ENCODE assay signal across 9 cellular contexts in genomic region chr6:27867941-27868705, GRCh38. TPM values are rescaled to one million over a fixed set of nuclear protein-coding genes. Genes with fewer than 3 reads are reported as not detected.
DNase-seq lines count a peak whose midpoint lies in the region; ATAC-seq and TF ChIP-seq lines count a peak whose summit lies in the region.
"Had no signal": no experiment of that assay in that cellular context is flagged by ENCODE, and none has a peak within 500 bp of the region (broad histone marks: within the 10 kb centered on the region; RNA-seq: fewer than 3 reads in every experiment).

No MANE protein-coding gene starts in this region.

- POLR2A ChIA-PET in PC-9 (lab: Charles Lee; ENCODE audit: unreplicated experiment) = interaction anchor here (0.5 to 2.0 kb wide), 16 partner anchors 15 to 1300 kb away, joined by 3 to 26 read pairs (median 8); a partner anchor contains a TSS

- H4K20me1 ChIP-seq in PC-9 (ENCODE audit: insufficient read depth) = no peaks in the 10 kb centered on the region

- no peaks in the 10 kb centered on the region for H3K79me2 ChIP-seq in PC-9 (ENCODE audit: low read depth)

- peak overlapping the region; percentile 16 for H3K4me3 Mint-ChIP-seq in activated naive CD4-positive, alpha-beta T cell treated with anti-CD3 and anti-CD28 coated beads, Interleukin-2, amount 50 U/mL, for 24 hours
- H3K4me3 Mint-ChIP-seq in endothelial cell (ENCODE audit: unreplicated experiment) = peak overlapping the region; percentile 9
- peak overlapping the region; percentile 93 to 95 for H3K4me3 Mint-ChIP-seq in stimulated activated naive CD8-positive, alpha-beta T cell treated with anti-CD3 and anti-CD28 coated beads, Interleukin-15, amount 100 ng/mL, for 72 hours

- no peaks in the 10 kb centered on the region for H3K9me3 ChIP-seq in PC-9 (ENCODE audit: insufficient read depth, low read depth)

- H2AFZ ChIP-seq in PC-9 = peak overlapping the region; percentile 76

- H3K27me3 Mint-ChIP-seq in activated naive CD4-positive, alpha-beta T cell treated with anti-CD3 and anti-CD28 coated beads, Interleukin-2, amount 50 U/mL, for 24 hours = no peaks in the 10 kb centered on the region
- H3K27me3 Mint-ChIP-seq in endothelial cell (ENCODE audit: unreplicated experiment) = peaks cover 25% of the 10 kb centered on the region
- H3K27me3 Mint-ChIP-seq in stimulated activated naive CD8-positive, alpha-beta T cell treated with anti-CD3 and anti-CD28 coated beads, Interleukin-15, amount 100 ng/mL, for 72 hours = no peaks in the 10 kb centered on the region

- H3K27ac ChIP-seq in PC-9 = peak overlapping the region; percentile 49; the same call in 1 of the 2 replicates

- H3K36me3 Mint-ChIP-seq in activated naive CD4-positive, alpha-beta T cell treated with anti-CD3 and anti-CD28 coated beads, Interleukin-2, amount 50 U/mL, for 24 hours = no peaks in the 10 kb centered on the region
- peaks cover 9% of the 10 kb centered on the region for H3K36me3 Mint-ChIP-seq in endothelial cell (ENCODE audit: low read depth, unreplicated experiment)

- H3K4me1 Mint-ChIP-seq in activated naive CD4-positive, alpha-beta T cell treated with anti-CD3 and anti-CD28 coated beads, Interleukin-2, amount 50 U/mL, for 24 hours = peaks cover 54% of the 10 kb centered on the region
- peaks cover 35% of the 10 kb centered on the region for H3K4me1 Mint-ChIP-seq in endothelial cell (ENCODE audit: unreplicated experiment)
- peaks cover 81% of the 10 kb centered on the region for H3K4me1 Mint-ChIP-seq in stimulated activated naive CD8-positive, alpha-beta T cell treated with anti-CD3 and anti-CD28 coated beads, Interleukin-15, amount 100 ng/mL, for 72 hours

- no peak for ATAC-seq in stimulated activated naive CD8-positive, alpha-beta T cell treated with anti-CD3 and anti-CD28 coated beads, Interleukin-15, amount 100 ng/mL, for 72 hours
- ATAC-seq in GM19463 (IDR thresholded peaks at IDR 0.05; ENCODE audit: unreplicated experiment) = no peak
- ATAC-seq in GM21576 (IDR thresholded peaks at IDR 0.05; ENCODE audit: unreplicated experiment) = no peak

- H3K27ac Mint-ChIP-seq in activated naive CD4-positive, alpha-beta T cell treated with anti-CD3 and anti-CD28 coated beads, Interleukin-2, amount 50 U/mL, for 24 hours = no peak overlapping the region
- peak overlapping the region; percentile 34 for H3K27ac Mint-ChIP-seq in endothelial cell (ENCODE audit: unreplicated experiment)
- H3K27ac Mint-ChIP-seq in stimulated activated naive CD8-positive, alpha-beta T cell treated with anti-CD3 and anti-CD28 coated beads, Interleukin-15, amount 100 ng/mL, for 72 hours = peak overlapping the region; percentile 99 to 100

- BruUV-seq in PC-9 (replicated peaks; lab: Mats Ljungman, UMichigan) = no TSS peak

- H3K4me1 ChIP-seq in PC-9 (replicated peaks; ENCODE audit: insufficient read depth) = no peaks in the 10 kb centered on the region

- peak overlapping the region; percentile 69 for H3K4me2 ChIP-seq in PC-9

- H3K27me3 ChIP-seq in PC-9 (ENCODE audit: insufficient read depth, low read depth) = no peaks in the 10 kb centered on the region

- DNase-seq in activated naive CD4-positive, alpha-beta T cell treated with Interleukin-2 at 50 U/mL for 16 hours = no peak
- DNase-seq in PC-9 = no peak
- no peak for DNase-seq in endothelial cell (ENCODE audit: low spot score)
- no peak for DNase-seq in stimulated activated naive CD8-positive, alpha-beta T cell treated with anti-CD3 and anti-CD28 coated beads, Interleukin-15, amount 100 ng/mL, for 72 hours
- no peak for DNase-seq in mesenteric fat pad (ENCODE audit: low spot score)

- peak overlapping the region; percentile 55; the same call in 1 of the 2 replicates for H3K4me3 ChIP-seq in PC-9

- H3K36me3 ChIP-seq in PC-9 (ENCODE audit: low read depth) = no peaks in the 10 kb centered on the region

- peaks cover 17% of the 10 kb centered on the region for H3F3A ChIP-seq in PC-9 (ENCODE audit: insufficient read depth, low read depth)

- H3K9me2 ChIP-seq in PC-9 (ENCODE audit: insufficient read depth) = no peaks in the 10 kb centered on the region

- TF ChIP-seq CTCF in PC-9 (conservative IDR thresholded peaks at IDR 0.05) (no peak), endothelial cell (IDR thresholded peaks at IDR 0.05; ENCODE audit: unreplicated experiment) (no peak)

- CTCF ChIA-PET in PC-9 (lab: Charles Lee) = no interaction called here

- H3K9me3 Mint-ChIP-seq in activated naive CD4-positive, alpha-beta T cell treated with anti-CD3 and anti-CD28 coated beads, Interleukin-2, amount 50 U/mL, for 24 hours = no peaks in the 10 kb centered on the region
- H3K9me3 Mint-ChIP-seq in endothelial cell (ENCODE audit: unreplicated experiment) = no peaks in the 10 kb centered on the region
- no peaks in the 10 kb centered on the region for H3K9me3 Mint-ChIP-seq in stimulated activated naive CD8-positive, alpha-beta T cell treated with anti-CD3 and anti-CD28 coated beads, Interleukin-15, amount 100 ng/mL, for 72 hours

- intact Hi-C loops in PC-9 (cut with micrococcal nuclease; ENCODE audit: unreplicated experiment) = no loop called here

RNA-seq across cellular contexts. Expression of gene OR2B2, which starts 44.1 kb away (rescaled TPM):
- total RNA-seq in PC-9 (2021) = not detected in 2 replicates
- not detected for total RNA-seq in endothelial cell (ENCODE audit: unreplicated experiment)
- total RNA-seq in mesenteric fat pad = not detected
- total RNA-seq: kidney epithelial cell had no signal

Comparison
In these comparisons a context has a peak if more than half of its experiments do, and no peak if none do; other contexts are left out.
1. H3K4me3 Mint-ChIP-seq: peak in every context shown above with its lines; median percentile 94 in stimulated activated naive CD8-positive, alpha-beta T cell treated with anti-CD3 and anti-CD28 coated beads, Interleukin-15, amount 100 ng/mL, for 72 hours; 16 in activated naive CD4-positive, alpha-beta T cell treated with anti-CD3 and anti-CD28 coated beads, Interleukin-2, amount 50 U/mL, for 24 hours; 9 in endothelial cell.